ENCODE assay signal across 14 cellular contexts in the genomic region with DNA sequence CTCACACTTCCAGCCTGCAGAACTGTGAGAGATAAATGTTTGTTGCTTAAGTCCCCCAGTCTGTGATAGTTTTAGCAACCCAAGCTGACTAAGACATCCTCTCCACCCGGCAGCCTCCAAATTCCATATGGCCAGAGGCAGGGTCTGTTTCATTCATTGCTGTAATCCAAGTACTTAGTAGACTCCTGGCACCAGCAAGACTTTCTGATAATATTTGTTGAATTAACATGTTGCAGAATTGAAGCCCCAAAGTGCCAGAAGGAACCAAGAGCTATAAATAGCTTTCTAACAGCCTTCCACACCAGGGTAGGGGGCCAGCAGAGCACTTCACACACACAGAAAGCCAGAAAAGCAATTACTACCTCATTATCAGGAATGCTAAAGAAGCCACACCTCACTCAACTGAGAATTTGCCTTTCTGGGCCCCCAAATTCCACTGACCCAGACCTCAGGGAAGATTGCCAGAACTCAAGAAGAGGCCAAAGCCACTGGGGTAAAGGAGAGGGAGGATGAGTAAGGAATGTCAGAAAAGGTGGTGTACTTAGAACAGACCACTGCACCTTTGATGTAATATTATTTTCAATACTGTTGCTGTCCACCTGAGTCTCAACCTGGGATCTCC. TPM values are rescaled to one million over a fixed set of nuclear protein-coding genes. Genes with fewer than 3 reads are reported as not detected.
DNase-seq lines count a peak whose midpoint lies in the region; ATAC-seq and TF ChIP-seq lines count a peak whose summit lies in the region.
"Had no signal": no experiment of that assay in that cellular context is flagged by ENCODE, and none has a peak within 500 bp of the region (broad histone marks: within the 10 kb centered on the region; RNA-seq: fewer than 3 reads in every experiment).

No MANE protein-coding gene starts in this region.

- 0 out of 2 replicates have a peak overlapping the region, but pooled peaks have one; percentile 56 for H3K4me2 ChIP-seq in BLaER1

- H3K27me3 Mint-ChIP-seq in endothelial cell (ENCODE audit: unreplicated experiment) (peaks cover 8% of the 10 kb centered on the region), nephron (ENCODE audit: low read depth) (no peaks in the 10 kb centered on the region)
- H3K27me3 Mint-ChIP-seq: CD4-positive, alpha-beta memory T cell; effector memory CD8-positive, alpha-beta T cell had no signal

- H3K4me1 Mint-ChIP-seq in endothelial cell (ENCODE audit: unreplicated experiment) (peaks cover 70% of the 10 kb centered on the region), nephron (peaks cover 82% of the 10 kb centered on the region)

- H3K4me3 ChIP-seq in BLaER1: no peak overlapping the region

- H3K36me3 Mint-ChIP-seq in endothelial cell (ENCODE audit: low read depth, unreplicated experiment) (peaks cover 10% of the 10 kb centered on the region), nephron (ENCODE audit: low read depth) (no peaks in the 10 kb centered on the region)

- no peaks in the 10 kb centered on the region for H3K9me3 Mint-ChIP-seq in endothelial cell (ENCODE audit: unreplicated experiment)
- no peaks in the 10 kb centered on the region for H3K9me3 Mint-ChIP-seq in nephron
- H3K9me3 Mint-ChIP-seq: CD4-positive, alpha-beta memory T cell; effector memory CD8-positive, alpha-beta T cell had no signal

- no peak for ATAC-seq in GM21737 (IDR thresholded peaks at IDR 0.05; ENCODE audit: unreplicated experiment)
- no peak for ATAC-seq in GM21526 (IDR thresholded peaks at IDR 0.05; ENCODE audit: low FRiP score, unreplicated experiment)

- no peak overlapping the region for H3K27ac ChIP-seq in BLaER1

- no peak for TF ChIP-seq CTCF in endothelial cell (IDR thresholded peaks at IDR 0.05; ENCODE audit: unreplicated experiment)
- no peak for TF ChIP-seq CTCF in nephron (IDR thresholded peaks at IDR 0.05; ENCODE audit: unreplicated experiment in 3 of 3)

- peak overlapping the region; percentile 16 for H3K4me3 Mint-ChIP-seq in endothelial cell (ENCODE audit: unreplicated experiment)
- H3K4me3 Mint-ChIP-seq in nephron: no peak overlapping the region

- DNase-seq in NCI-H446 treated with DMSO at 0.1 percent for 48 hours (lab: John Stamatoyannopoulos, UW): peak; percentile 86
- no peak for DNase-seq in endothelial cell (ENCODE audit: low spot score)
- DNase-seq in NCI-H345 (lab: John Stamatoyannopoulos, UW): no peak
- DNase-seq in A172 (ENCODE audit: low spot score): no peak
- DNase-seq: CD4-positive, alpha-beta memory T cell; effector memory CD8-positive, alpha-beta T cell; kidney; NCI-H2081 treated with DMSO at 0.1 percent for 48 hours; SHP77 treated with DMSO at 0.1 percent for 48 hours had no signal

- H3K4me1 ChIP-seq in BLaER1: peaks cover 91% of the 10 kb centered on the region

- H4K20me1 ChIP-seq in BLaER1: peaks cover 59% of the 10 kb centered on the region

- H3K9ac ChIP-seq in BLaER1: no peak overlapping the region
- H3K9ac ChIP-seq: parathyroid adenoma had no signal

- H3K36me3 ChIP-seq in BLaER1: peaks cover 5% of the 10 kb centered on the region; the same call in 1 of the 2 replicates

- no peaks in the 10 kb centered on the region for H3K27me3 ChIP-seq in BLaER1

- H3K9me3 ChIP-seq in BLaER1: 0 out of 2 replicates have a peak, but pooled peaks cover 3% of the 10 kb centered on the region

- H3K27ac Mint-ChIP-seq in endothelial cell (ENCODE audit: unreplicated experiment) (no peak overlapping the region), nephron (peak overlapping the region in 2 of 3 experiments; percentile 51 to 82)

RNA-seq across cellular contexts. Expression of a gene that starts 5.7 kb away (rescaled TPM):
- total RNA-seq in endothelial cell (ENCODE audit: unreplicated experiment): 32.7 TPM
- 5.2 and 5.3 TPM in 2 replicates for total RNA-seq in A172 (2014; rRNA removed; shearing (Covaris generic))

RNA-seq across cellular contexts. Expression of a gene that starts 31.7 kb away (rescaled TPM):
- total RNA-seq in endothelial cell (ENCODE audit: unreplicated experiment): 34.0 TPM
- total RNA-seq in A172 (2014; rRNA removed; shearing (Covaris generic)): 121 and 147 TPM in 2 replicates
